In genomic region chr7:88758355-88759215, GRCh38 we compare ENCODE assay signal across 9 cellular contexts. TPM values are rescaled to one million over a fixed set of nuclear protein-coding genes. Genes with fewer than 3 reads are reported as not detected.
DNase-seq lines count a peak whose midpoint lies in the region; ATAC-seq lines count a peak whose summit lies in the region.
"Had no signal": no experiment of that assay in that cellular context is flagged by ENCODE, and none has a peak within 500 bp of the region (broad histone marks: within the 10 kb centered on the region; RNA-seq: fewer than 3 reads in every experiment).

No MANE protein-coding gene starts in this region.

- H3K4me1 Mint-ChIP-seq in T-helper 17 cell = peaks cover 3% of the 10 kb centered on the region

- H3K36me3 ChIP-seq in esophagus (ENCODE audit: control insufficient read depth in 2 of 2, insufficient read depth in 2 of 2, low read length in 1 of 2) (no peaks in the 10 kb centered on the region), neuron (ENCODE audit: insufficient read depth, low read length) (no peaks in the 10 kb centered on the region)

- peak overlapping the region; percentile 94 for H2AFZ ChIP-seq in neuron (ENCODE audit: low read depth, low read length)

- ATAC-seq in GM21526 (IDR thresholded peaks at IDR 0.05; ENCODE audit: low FRiP score, unreplicated experiment) = no peak
- ATAC-seq in GM18519 (IDR thresholded peaks at IDR 0.05; ENCODE audit: low FRiP score, unreplicated experiment) = no peak
- ATAC-seq in T-helper 17 cell = no peak

- peaks cover 43% of the 10 kb centered on the region for H3K27me3 Mint-ChIP-seq in T-helper 17 cell

- no peak overlapping the region for H3K4me3 Mint-ChIP-seq in T-helper 17 cell

- H3K9me3 ChIP-seq in esophagus (ENCODE audit: control insufficient read depth in 2 of 2, insufficient read depth in 1 of 2, low read depth in 1 of 2, low read length in 1 of 2) (no peaks in the 10 kb centered on the region), neuron (ENCODE audit: low read length) (no peaks in the 10 kb centered on the region), T-helper 17 cell (ENCODE audit: control insufficient read depth, low read length, poor library complexity, severe bottlenecking) (no peaks in the 10 kb centered on the region)

- peaks cover 0 to 16% of the 10 kb centered on the region in 2 donors for H3K27me3 ChIP-seq in esophagus (ENCODE audit: control insufficient read depth in 1 of 2, insufficient read depth in 2 of 2, low read length in 2 of 2)
- peaks cover 17% of the 10 kb centered on the region for H3K27me3 ChIP-seq in neuron (ENCODE audit: insufficient read depth, low read length)

- H3K4me1 ChIP-seq in esophagus (ENCODE audit: control insufficient read depth in 2 of 2, insufficient read depth in 2 of 2, low read length in 1 of 2) (peaks cover 2 to 3% of the 10 kb centered on the region in 2 donors), neuron (ENCODE audit: insufficient read depth, low read length) (peaks cover 11% of the 10 kb centered on the region)

- H3K36me3 Mint-ChIP-seq in T-helper 17 cell (ENCODE audit: low read depth) = peaks cover 5% of the 10 kb centered on the region

- no peak overlapping the region for H3K27ac ChIP-seq in esophagus (ENCODE audit: low read depth in 2 of 2, low read length in 1 of 2)

- peak; percentile 54 for DNase-seq in ELF-1 (ENCODE audit: low read depth, low spot score)
- DNase-seq in NCI-H2081 (lab: John Stamatoyannopoulos, UW) = peak; percentile 64 to 80
- DNase-seq in T-helper 17 cell = no peak
- DNase-seq in NOMO-1 treated with DMSO at 0.1 percent for 48 hours (lab: John Stamatoyannopoulos, UW; ENCODE audit: unreplicated experiment) = no peak

- WGBS in esophagus, 2 donors = 6 to 7% methylated on average over 32 to 33 of the region's 33 CpGs

- no peak overlapping the region for H3K27ac Mint-ChIP-seq in T-helper 17 cell

- H3K4me3 ChIP-seq in esophagus (ENCODE audit: low read depth in 1 of 2, low read length in 2 of 2) = peak overlapping the region; percentile 18 to 19
- peak overlapping the region; percentile 61 for H3K4me3 ChIP-seq in neuron (ENCODE audit: low read length)

RNA-seq across cellular contexts. Expression of gene ZNF804B, which starts 0.9 kb away (rescaled TPM):
- not detected for polyA plus RNA-seq in esophagus
- total RNA-seq in T-helper 17 cell = not detected
- polyA plus RNA-seq: adipose tissue had no signal

RNA-seq across cellular contexts. Expression of gene TEX47, which starts 37.0 kb away (rescaled TPM):
- polyA plus RNA-seq in esophagus = not detected
- total RNA-seq in T-helper 17 cell = not detected
- polyA plus RNA-seq: adipose tissue had no signal

Comparison
In these comparisons a context has a peak if more than half of its experiments do, and no peak if none do; other contexts are left out.
1. DNase-seq: peak in ELF-1 (single experiment) and NCI-H2081 (2 of 2); none in T-helper 17 cell (0 of 3) and NOMO-1 treated with DMSO at 0.1 percent for 48 hours (single experiment).